1 cellular context compared by ENCODE assay signal in the genomic region with DNA sequence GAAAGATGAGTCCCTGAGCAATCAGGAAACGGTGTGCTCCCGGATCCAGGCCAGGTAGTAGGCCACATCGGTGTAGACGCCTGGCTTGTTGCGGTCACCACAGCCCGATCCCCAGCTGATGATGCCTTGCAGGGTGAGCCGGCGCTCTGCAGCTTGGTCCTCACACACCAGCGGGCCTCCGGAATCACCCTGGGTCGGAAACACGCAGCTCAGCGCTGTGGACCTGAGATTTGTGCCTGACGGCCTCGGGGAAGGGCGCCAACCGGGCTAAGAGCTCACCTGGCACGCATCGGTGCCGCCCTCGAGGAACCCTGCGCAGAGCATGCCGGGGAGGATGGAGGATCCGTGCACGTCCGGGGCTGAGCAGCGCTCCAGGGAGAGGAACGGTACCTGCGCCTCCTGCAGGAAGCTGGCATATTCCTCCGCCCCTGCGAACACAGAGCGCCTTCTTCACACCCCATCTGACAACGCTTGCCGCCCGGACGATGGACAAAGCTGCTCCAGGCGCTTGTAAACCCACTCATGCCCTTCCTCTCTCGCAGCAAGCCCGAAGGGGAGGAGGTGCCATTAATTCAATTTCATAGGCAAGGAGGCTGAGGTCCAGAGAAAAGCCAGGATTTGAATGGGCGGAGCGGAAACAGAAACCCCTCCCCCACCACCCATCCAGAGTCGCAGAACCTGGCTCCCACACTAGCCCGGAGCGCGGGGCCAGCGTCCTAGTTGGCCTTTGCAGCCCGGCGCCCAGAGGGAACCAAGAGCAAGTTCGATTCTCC.
TF ChIP-seq lines count a peak whose summit lies in the region.

No MANE protein-coding gene starts in this region.

TF ChIP-seq in WTC11, 78 proteins besides CTCF, POLR2A, EP300 and RAD21 (continued from another document and continues in another):
- TF ChIP-seq, protein P1, sequence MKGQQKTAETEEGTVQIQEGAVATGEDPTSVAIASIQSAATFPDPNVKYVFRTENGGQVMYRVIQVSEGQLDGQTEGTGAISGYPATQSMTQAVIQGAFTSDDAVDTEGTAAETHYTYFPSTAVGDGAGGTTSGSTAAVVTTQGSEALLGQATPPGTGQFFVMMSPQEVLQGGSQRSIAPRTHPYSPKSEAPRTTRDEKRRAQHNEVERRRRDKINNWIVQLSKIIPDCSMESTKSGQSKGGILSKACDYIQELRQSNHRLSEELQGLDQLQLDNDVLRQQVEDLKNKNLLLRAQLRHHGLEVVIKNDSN (CRISPR knock-in tag; IDR thresholded peaks at IDR 0.05) = peak; percentile 61; the same call in 1 of the 2 replicates
- TF ChIP-seq, protein P2, sequence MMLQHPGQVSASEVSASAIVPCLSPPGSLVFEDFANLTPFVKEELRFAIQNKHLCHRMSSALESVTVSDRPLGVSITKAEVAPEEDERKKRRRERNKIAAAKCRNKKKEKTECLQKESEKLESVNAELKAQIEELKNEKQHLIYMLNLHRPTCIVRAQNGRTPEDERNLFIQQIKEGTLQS (CRISPR knock-in tag; conservative IDR thresholded peaks at IDR 0.05) = no peak; the same call in 1 of the 2 replicates
- TF ChIP-seq, protein P3, sequence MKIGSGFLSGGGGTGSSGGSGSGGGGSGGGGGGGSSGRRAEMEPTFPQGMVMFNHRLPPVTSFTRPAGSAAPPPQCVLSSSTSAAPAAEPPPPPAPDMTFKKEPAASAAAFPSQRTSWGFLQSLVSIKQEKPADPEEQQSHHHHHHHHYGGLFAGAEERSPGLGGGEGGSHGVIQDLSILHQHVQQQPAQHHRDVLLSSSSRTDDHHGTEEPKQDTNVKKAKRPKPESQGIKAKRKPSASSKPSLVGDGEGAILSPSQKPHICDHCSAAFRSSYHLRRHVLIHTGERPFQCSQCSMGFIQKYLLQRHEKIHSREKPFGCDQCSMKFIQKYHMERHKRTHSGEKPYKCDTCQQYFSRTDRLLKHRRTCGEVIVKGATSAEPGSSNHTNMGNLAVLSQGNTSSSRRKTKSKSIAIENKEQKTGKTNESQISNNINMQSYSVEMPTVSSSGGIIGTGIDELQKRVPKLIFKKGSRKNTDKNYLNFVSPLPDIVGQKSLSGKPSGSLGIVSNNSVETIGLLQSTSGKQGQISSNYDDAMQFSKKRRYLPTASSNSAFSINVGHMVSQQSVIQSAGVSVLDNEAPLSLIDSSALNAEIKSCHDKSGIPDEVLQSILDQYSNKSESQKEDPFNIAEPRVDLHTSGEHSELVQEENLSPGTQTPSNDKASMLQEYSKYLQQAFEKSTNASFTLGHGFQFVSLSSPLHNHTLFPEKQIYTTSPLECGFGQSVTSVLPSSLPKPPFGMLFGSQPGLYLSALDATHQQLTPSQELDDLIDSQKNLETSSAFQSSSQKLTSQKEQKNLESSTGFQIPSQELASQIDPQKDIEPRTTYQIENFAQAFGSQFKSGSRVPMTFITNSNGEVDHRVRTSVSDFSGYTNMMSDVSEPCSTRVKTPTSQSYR (CRISPR knock-in tag; IDR thresholded peaks at IDR 0.05) = peak; percentile 96
- peak; percentile 88 for TF ChIP-seq ZBTB21 (CRISPR knock-in tag; IDR thresholded peaks at IDR 0.05; ENCODE audit: borderline replicate concordance)
- TF ChIP-seq SOX15 (CRISPR knock-in tag; IDR thresholded peaks at IDR 0.05) = no peak
- no peak for TF ChIP-seq SMAD4 (CRISPR knock-in tag; IDR thresholded peaks at IDR 0.05)
- TF ChIP-seq KAT7 (CRISPR knock-in tag; IDR thresholded peaks at IDR 0.05; ENCODE audit: borderline replicate concordance) = 0 out of 2 replicates have a peak, but pooled peaks have one; percentile 79
- TF ChIP-seq, protein P4, sequence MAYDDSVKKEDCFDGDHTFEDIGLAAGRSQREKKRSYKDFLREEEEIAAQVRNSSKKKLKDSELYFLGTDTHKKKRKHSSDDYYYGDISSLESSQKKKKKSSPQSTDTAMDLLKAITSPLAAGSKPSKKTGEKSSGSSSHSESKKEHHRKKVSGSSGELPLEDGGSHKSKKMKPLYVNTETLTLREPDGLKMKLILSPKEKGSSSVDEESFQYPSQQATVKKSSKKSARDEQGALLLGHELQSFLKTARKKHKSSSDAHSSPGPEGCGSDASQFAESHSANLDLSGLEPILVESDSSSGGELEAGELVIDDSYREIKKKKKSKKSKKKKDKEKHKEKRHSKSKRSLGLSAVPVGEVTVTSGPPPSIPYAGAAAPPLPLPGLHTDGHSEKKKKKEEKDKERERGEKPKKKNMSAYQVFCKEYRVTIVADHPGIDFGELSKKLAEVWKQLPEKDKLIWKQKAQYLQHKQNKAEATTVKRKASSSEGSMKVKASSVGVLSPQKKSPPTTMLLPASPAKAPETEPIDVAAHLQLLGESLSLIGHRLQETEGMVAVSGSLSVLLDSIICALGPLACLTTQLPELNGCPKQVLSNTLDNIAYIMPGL (CRISPR knock-in tag; IDR thresholded peaks at IDR 0.05) = peak; percentile 93
- TF ChIP-seq TP53 (CRISPR knock-in tag; IDR thresholded peaks at IDR 0.05) = peak; percentile 98
- TF ChIP-seq ZNF396 (CRISPR knock-in tag; IDR thresholded peaks at IDR 0.05; ENCODE audit: borderline replicate concordance) = no peak
- TF ChIP-seq, protein P5, sequence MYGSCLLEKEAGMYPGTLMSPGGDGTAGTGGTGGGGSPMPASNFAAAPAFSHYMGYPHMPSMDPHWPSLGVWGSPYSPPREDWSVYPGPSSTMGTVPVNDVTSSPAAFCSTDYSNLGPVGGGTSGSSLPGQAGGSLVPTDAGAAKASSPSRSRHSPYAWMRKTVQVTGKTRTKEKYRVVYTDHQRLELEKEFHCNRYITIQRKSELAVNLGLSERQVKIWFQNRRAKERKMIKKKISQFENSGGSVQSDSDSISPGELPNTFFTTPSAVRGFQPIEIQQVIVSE (CRISPR knock-in tag; IDR thresholded peaks at IDR 0.05; ENCODE audit: borderline replicate concordance) = no peak
- no peak for TF ChIP-seq GABPB1 (CRISPR knock-in tag; IDR thresholded peaks at IDR 0.05)
- TF ChIP-seq, protein P6, sequence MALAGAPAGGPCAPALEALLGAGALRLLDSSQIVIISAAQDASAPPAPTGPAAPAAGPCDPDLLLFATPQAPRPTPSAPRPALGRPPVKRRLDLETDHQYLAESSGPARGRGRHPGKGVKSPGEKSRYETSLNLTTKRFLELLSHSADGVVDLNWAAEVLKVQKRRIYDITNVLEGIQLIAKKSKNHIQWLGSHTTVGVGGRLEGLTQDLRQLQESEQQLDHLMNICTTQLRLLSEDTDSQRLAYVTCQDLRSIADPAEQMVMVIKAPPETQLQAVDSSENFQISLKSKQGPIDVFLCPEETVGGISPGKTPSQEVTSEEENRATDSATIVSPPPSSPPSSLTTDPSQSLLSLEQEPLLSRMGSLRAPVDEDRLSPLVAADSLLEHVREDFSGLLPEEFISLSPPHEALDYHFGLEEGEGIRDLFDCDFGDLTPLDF (CRISPR knock-in tag; IDR thresholded peaks at IDR 0.05) = peak; percentile 94
- TF ChIP-seq, protein P7, sequence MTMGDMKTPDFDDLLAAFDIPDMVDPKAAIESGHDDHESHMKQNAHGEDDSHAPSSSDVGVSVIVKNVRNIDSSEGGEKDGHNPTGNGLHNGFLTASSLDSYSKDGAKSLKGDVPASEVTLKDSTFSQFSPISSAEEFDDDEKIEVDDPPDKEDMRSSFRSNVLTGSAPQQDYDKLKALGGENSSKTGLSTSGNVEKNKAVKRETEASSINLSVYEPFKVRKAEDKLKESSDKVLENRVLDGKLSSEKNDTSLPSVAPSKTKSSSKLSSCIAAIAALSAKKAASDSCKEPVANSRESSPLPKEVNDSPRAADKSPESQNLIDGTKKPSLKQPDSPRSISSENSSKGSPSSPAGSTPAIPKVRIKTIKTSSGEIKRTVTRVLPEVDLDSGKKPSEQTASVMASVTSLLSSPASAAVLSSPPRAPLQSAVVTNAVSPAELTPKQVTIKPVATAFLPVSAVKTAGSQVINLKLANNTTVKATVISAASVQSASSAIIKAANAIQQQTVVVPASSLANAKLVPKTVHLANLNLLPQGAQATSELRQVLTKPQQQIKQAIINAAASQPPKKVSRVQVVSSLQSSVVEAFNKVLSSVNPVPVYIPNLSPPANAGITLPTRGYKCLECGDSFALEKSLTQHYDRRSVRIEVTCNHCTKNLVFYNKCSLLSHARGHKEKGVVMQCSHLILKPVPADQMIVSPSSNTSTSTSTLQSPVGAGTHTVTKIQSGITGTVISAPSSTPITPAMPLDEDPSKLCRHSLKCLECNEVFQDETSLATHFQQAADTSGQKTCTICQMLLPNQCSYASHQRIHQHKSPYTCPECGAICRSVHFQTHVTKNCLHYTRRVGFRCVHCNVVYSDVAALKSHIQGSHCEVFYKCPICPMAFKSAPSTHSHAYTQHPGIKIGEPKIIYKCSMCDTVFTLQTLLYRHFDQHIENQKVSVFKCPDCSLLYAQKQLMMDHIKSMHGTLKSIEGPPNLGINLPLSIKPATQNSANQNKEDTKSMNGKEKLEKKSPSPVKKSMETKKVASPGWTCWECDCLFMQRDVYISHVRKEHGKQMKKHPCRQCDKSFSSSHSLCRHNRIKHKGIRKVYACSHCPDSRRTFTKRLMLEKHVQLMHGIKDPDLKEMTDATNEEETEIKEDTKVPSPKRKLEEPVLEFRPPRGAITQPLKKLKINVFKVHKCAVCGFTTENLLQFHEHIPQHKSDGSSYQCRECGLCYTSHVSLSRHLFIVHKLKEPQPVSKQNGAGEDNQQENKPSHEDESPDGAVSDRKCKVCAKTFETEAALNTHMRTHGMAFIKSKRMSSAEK (CRISPR knock-in tag; IDR thresholded peaks at IDR 0.05; ENCODE audit: borderline replicate concordance) = peak; percentile 88; the same call in 1 of the 2 replicates
- TF ChIP-seq NR1H2 (CRISPR knock-in tag; IDR thresholded peaks at IDR 0.05) = no peak
- TF ChIP-seq ZNF317 (CRISPR knock-in tag; IDR thresholded peaks at IDR 0.05; ENCODE audit: borderline replicate concordance, low read depth) = peak; percentile 57; the same call in 1 of the 2 replicates
- TF ChIP-seq, protein P8, sequence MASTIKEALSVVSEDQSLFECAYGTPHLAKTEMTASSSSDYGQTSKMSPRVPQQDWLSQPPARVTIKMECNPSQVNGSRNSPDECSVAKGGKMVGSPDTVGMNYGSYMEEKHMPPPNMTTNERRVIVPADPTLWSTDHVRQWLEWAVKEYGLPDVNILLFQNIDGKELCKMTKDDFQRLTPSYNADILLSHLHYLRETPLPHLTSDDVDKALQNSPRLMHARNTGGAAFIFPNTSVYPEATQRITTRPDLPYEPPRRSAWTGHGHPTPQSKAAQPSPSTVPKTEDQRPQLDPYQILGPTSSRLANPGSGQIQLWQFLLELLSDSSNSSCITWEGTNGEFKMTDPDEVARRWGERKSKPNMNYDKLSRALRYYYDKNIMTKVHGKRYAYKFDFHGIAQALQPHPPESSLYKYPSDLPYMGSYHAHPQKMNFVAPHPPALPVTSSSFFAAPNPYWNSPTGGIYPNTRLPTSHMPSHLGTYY (CRISPR knock-in tag; IDR thresholded peaks at IDR 0.05) = no peak
- peak; percentile 90 for TF ChIP-seq TEAD1 (CRISPR knock-in tag; IDR thresholded peaks at IDR 0.05)
- TF ChIP-seq, protein P9, sequence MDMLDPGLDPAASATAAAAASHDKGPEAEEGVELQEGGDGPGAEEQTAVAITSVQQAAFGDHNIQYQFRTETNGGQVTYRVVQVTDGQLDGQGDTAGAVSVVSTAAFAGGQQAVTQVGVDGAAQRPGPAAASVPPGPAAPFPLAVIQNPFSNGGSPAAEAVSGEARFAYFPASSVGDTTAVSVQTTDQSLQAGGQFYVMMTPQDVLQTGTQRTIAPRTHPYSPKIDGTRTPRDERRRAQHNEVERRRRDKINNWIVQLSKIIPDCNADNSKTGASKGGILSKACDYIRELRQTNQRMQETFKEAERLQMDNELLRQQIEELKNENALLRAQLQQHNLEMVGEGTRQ (CRISPR knock-in tag; IDR thresholded peaks at IDR 0.05) = peak; percentile 29; the same call in 1 of the 2 replicates
- peak; percentile 88 for TF ChIP-seq SP1 (CRISPR knock-in tag; conservative IDR thresholded peaks at IDR 0.05)
- peak; percentile 41; the same call in 1 of the 2 replicates for TF ChIP-seq CBFB (CRISPR knock-in tag; IDR thresholded peaks at IDR 0.05; ENCODE audit: low read depth)
- TF ChIP-seq ZNF138 (CRISPR knock-in tag; conservative IDR thresholded peaks at IDR 0.05) = peak; percentile 96
- peak; percentile 80; the same call in 1 of the 2 replicates for TF ChIP-seq ESRRA (CRISPR knock-in tag; IDR thresholded peaks at IDR 0.05; ENCODE audit: borderline replicate concordance)
- no peak for TF ChIP-seq HMGA2 (CRISPR knock-in tag; IDR thresholded peaks at IDR 0.05)
- TF ChIP-seq NFATC4 (CRISPR knock-in tag; IDR thresholded peaks at IDR 0.05) = no peak
- peak; percentile 97 for TF ChIP-seq MYBL2 (CRISPR knock-in tag; IDR thresholded peaks at IDR 0.05)
- no peak for TF ChIP-seq RORB (CRISPR knock-in tag; IDR thresholded peaks at IDR 0.05)
- TF ChIP-seq, protein P10, sequence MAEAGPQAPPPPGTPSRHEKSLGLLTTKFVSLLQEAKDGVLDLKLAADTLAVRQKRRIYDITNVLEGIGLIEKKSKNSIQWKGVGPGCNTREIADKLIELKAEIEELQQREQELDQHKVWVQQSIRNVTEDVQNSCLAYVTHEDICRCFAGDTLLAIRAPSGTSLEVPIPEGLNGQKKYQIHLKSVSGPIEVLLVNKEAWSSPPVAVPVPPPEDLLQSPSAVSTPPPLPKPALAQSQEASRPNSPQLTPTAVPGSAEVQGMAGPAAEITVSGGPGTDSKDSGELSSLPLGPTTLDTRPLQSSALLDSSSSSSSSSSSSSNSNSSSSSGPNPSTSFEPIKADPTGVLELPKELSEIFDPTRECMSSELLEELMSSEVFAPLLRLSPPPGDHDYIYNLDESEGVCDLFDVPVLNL (CRISPR knock-in tag; IDR thresholded peaks at IDR 0.05; ENCODE audit: borderline replicate concordance, low read depth) = 0 out of 2 replicates have a peak, but pooled peaks have one; percentile 56
- peak; percentile 92 for TF ChIP-seq CREB1 (CRISPR knock-in tag; IDR thresholded peaks at IDR 0.05)
- TF ChIP-seq, protein P11, sequence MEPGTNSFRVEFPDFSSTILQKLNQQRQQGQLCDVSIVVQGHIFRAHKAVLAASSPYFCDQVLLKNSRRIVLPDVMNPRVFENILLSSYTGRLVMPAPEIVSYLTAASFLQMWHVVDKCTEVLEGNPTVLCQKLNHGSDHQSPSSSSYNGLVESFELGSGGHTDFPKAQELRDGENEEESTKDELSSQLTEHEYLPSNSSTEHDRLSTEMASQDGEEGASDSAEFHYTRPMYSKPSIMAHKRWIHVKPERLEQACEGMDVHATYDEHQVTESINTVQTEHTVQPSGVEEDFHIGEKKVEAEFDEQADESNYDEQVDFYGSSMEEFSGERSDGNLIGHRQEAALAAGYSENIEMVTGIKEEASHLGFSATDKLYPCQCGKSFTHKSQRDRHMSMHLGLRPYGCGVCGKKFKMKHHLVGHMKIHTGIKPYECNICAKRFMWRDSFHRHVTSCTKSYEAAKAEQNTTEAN (CRISPR knock-in tag; IDR thresholded peaks at IDR 0.05) = peak; percentile 90
- TF ChIP-seq, protein P12, sequence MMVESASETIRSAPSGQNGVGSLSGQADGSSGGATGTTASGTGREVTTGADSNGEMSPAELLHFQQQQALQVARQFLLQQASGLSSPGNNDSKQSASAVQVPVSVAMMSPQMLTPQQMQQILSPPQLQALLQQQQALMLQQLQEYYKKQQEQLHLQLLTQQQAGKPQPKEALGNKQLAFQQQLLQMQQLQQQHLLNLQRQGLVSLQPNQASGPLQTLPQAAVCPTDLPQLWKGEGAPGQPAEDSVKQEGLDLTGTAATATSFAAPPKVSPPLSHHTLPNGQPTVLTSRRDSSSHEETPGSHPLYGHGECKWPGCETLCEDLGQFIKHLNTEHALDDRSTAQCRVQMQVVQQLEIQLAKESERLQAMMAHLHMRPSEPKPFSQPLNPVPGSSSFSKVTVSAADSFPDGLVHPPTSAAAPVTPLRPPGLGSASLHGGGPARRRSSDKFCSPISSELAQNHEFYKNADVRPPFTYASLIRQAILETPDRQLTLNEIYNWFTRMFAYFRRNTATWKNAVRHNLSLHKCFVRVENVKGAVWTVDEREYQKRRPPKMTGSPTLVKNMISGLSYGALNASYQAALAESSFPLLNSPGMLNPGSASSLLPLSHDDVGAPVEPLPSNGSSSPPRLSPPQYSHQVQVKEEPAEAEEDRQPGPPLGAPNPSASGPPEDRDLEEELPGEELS (CRISPR knock-in tag; IDR thresholded peaks at IDR 0.05) = peak; percentile 96
- TF ChIP-seq NFYB (CRISPR knock-in tag; conservative IDR thresholded peaks at IDR 0.05; ENCODE audit: low read depth) = peak; percentile 46; the same call in 1 of the 2 replicates
- TF ChIP-seq ZNF232 (CRISPR knock-in tag; IDR thresholded peaks at IDR 0.05) = peak; percentile 93
- TF ChIP-seq ZNF416 (CRISPR knock-in tag; IDR thresholded peaks at IDR 0.05) = no peak
